Comparison of ENCODE assay signal across 1 cellular context in genomic region chr9:96566401-96567202, GRCh38.
TF ChIP-seq lines count a peak whose summit lies in the region.

No MANE protein-coding gene starts in this region.

TF ChIP-seq in K562, 482 proteins besides CTCF, POLR2A, EP300 and RAD21 (continued from another document and continues in another):
- TF ChIP-seq FOXP4 (CRISPR knock-in tag; IDR thresholded peaks at IDR 0.05; ENCODE audit: borderline replicate concordance) (no peak), ZNF318 (IDR thresholded peaks at IDR 0.05; ENCODE audit: borderline replicate concordance in 1 of 2, low read depth in 1 of 2) (no peak), TARDBP (IDR thresholded peaks at IDR 0.05) (no peak), E2F3 (CRISPR knock-in tag; IDR thresholded peaks at IDR 0.05) (no peak), GATAD2A (IDR thresholded peaks at IDR 0.05) (no peak), PKNOX1 (IDR thresholded peaks at IDR 0.05) (peak; percentile 24; the same call in 1 of the 2 replicates), ZC3H8 (IDR thresholded peaks at IDR 0.05) (no peak), SAP30 (IDR thresholded peaks at IDR 0.05; ENCODE audit: borderline replicate concordance, insufficient read depth, low read depth, low read length, poor library complexity, severe bottlenecking) (peak; percentile 87), TSHZ1 (CRISPR knock-in tag; IDR thresholded peaks at IDR 0.05) (no peak), PHF20 (IDR thresholded peaks at IDR 0.05; ENCODE audit: partially characterized antibody) (peak; percentile 92), L3MBTL2 (IDR thresholded peaks at IDR 0.05) (peak; percentile 71), ZNF395 (CRISPR knock-in tag; IDR thresholded peaks at IDR 0.05) (no peak), CBX5 (IDR thresholded peaks at IDR 0.05; ENCODE audit: borderline replicate concordance, low read depth) (no peak), NR2C2 (CRISPR knock-in tag; IDR thresholded peaks at IDR 0.05) (no peak), NR2C2 (tag; IDR thresholded peaks at IDR 0.05) (peak; percentile 85), DDX20 (tag; IDR thresholded peaks at IDR 0.05; ENCODE audit: low read depth) (no peak), ZNF780A (CRISPR knock-in tag; IDR thresholded peaks at IDR 0.05) (no peak), CBX8 (IDR thresholded peaks at IDR 0.05; ENCODE audit: borderline replicate concordance, extremely low read depth, low read depth, low read length, poor library complexity, severe bottlenecking) (no peak), DLX4 (CRISPR knock-in tag; IDR thresholded peaks at IDR 0.05) (no peak), RFX7 (CRISPR knock-in tag; IDR thresholded peaks at IDR 0.05) (no peak), KDM1A (IDR thresholded peaks at IDR 0.05) (no peak), MGA (IDR thresholded peaks at IDR 0.05) (peak; percentile 68), CREB1 (IDR thresholded peaks at IDR 0.05) (no peak), CREB1 (CRISPR knock-in tag; IDR thresholded peaks at IDR 0.05) (peak; percentile 60)
